Comparison of ENCODE assay signal across 25 cellular contexts in genomic region chr9:20364954-20365353, GRCh38.
"Had no signal": no experiment of that assay in that cellular context is flagged by ENCODE, and none has a peak within 500 bp of the region (broad histone marks: within the 10 kb centered on the region; RNA-seq: fewer than 3 reads in every experiment).

No MANE protein-coding gene starts in this region.

- H3K9me3 ChIP-seq: lower lobe of right lung, ovary, psoas muscle, sigmoid colon, stomach, thyroid gland had no signal

- H3K36me3 ChIP-seq: ovary, thyroid gland had no signal

- H3K27me3 ChIP-seq: dorsolateral prefrontal cortex, ovary, sigmoid colon, stomach, thyroid gland had no signal

- H3K4me1 ChIP-seq: lower lobe of right lung had no signal

- H3K27ac Mint-ChIP-seq: immature natural killer cell; memory B cell; naive B cell; natural killer cell treated with Interleukin-12 subunit alpha and Interleukin-12 subunit beta and Interleukin-15 and Interleukin-18, amount 100 ng/mL, for 72 hours; stimulated activated effector memory CD8-positive, alpha-beta T cell treated with anti-CD3 and anti-CD28 coated beads, Interleukin-12 subunit alpha, Interleukin-12 subunit beta, amount 100 ng/mL, for 72 hours had no signal

- H3K9me3 Mint-ChIP-seq: immature natural killer cell; natural killer cell treated with Interleukin-12 subunit alpha and Interleukin-12 subunit beta and Interleukin-15 and Interleukin-18, amount 100 ng/mL, for 72 hours had no signal

- ATAC-seq: left ventricle myocardium superior; lower lobe of right lung; natural killer cell treated with Interleukin-12 subunit alpha and Interleukin-12 subunit beta and Interleukin-15 and Interleukin-18, amount 100 ng/mL, for 72 hours; psoas muscle; right cardiac atrium; stimulated activated effector memory CD8-positive, alpha-beta T cell treated with anti-CD3 and anti-CD28 coated beads, Interleukin-12 subunit alpha, Interleukin-12 subunit beta, amount 100 ng/mL, for 72 hours had no signal

- H3K27me3 Mint-ChIP-seq: memory B cell; natural killer cell treated with Interleukin-12 subunit alpha and Interleukin-12 subunit beta and Interleukin-15 and Interleukin-18, amount 100 ng/mL, for 72 hours had no signal

- H3K4me3 Mint-ChIP-seq: immature natural killer cell; memory B cell; naive B cell; natural killer cell treated with Interleukin-12 subunit alpha and Interleukin-12 subunit beta and Interleukin-15 and Interleukin-18, amount 100 ng/mL, for 72 hours; stimulated activated effector memory CD8-positive, alpha-beta T cell treated with anti-CD3 and anti-CD28 coated beads, Interleukin-12 subunit alpha, Interleukin-12 subunit beta, amount 100 ng/mL, for 72 hours had no signal

- DNase-seq: dorsolateral prefrontal cortex; effector CD4-positive, alpha-beta T cell; hypothalamus; immature natural killer cell; islet precursor cell; kidney glomerular epithelial cell; left ventricle myocardium superior; lower lobe of right lung; naive B cell; occipital lobe; ovary; posterior cingulate gyrus; psoas muscle; right cardiac atrium; sigmoid colon; stimulated activated CD4-positive, alpha-beta T cell treated with anti-CD3 and anti-CD28 coated beads, Interleukin-2, amount 100 ng/mL, for 24 hours; stimulated activated CD4-positive, alpha-beta T cell treated with anti-CD3 and anti-CD28 coated beads, Interleukin-4, amount 100 ng/mL, for 24 hours; stimulated activated naive CD4-positive, alpha-beta T cell treated with Interleukin-2 at 50 U/mL for 16 hours; stomach; thyroid gland; trophoblast cell had no signal

- H3K4me3 ChIP-seq: coronary artery, dorsolateral prefrontal cortex, lower lobe of right lung, ovary, psoas muscle, sigmoid colon, stomach, thyroid gland had no signal

- H3K4me1 Mint-ChIP-seq: memory B cell, naive B cell had no signal

- H3K27ac ChIP-seq: coronary artery, dorsolateral prefrontal cortex, lower lobe of right lung, ovary, psoas muscle, sigmoid colon, stomach, thyroid gland had no signal
